ENCODE assay signal across 1 cellular context in the genomic region with DNA sequence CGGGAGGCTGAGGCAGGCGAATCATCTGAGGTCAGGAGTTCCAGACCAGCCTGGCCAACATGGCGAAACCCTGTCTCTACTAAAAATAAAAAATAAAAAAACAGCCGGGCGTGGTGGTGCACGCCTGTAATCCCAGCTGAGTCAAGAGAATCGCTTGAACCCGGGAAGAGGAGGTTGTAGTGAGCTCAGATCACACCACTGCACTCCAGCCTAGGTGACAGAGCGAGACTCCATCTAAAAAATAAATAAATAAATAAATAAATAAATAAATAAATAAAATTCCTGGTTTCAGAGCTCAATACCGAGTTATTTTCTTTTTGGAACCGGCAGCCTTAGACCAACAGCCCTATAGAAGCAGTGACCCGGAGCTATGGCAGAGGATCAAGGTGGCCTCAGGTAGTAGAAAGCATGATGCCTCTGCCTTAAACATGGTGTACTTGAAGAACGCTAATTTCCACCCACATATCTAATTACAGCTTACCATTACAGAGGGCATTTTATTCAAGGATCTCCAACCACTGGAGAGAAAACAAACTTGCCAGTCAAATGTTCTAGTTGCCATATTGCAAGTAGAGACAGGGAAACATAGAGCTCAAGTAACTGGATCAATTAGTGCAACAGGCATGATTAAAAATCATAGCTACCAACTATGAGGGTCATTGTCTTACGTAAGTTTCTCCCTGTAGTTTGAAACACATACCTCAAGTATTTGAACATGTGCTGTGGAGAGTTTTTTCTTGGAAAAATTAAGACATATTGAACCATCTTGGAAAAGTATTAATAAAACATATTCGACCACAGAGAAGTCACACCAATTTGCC.
TF ChIP-seq lines count a peak whose summit lies in the region.

No MANE protein-coding gene starts in this region.

TF ChIP-seq in HCT116, 20 proteins besides CTCF, POLR2A, EP300 and RAD21 (continued from another document):
- TF ChIP-seq REST (IDR thresholded peaks at IDR 0.05; ENCODE audit: low read depth) (no peak), YY1 (IDR thresholded peaks at IDR 0.05; ENCODE audit: extremely low read depth, insufficient replicate concordance, low read depth, low read length) (no peak), ZBTB33 (IDR thresholded peaks at IDR 0.05; ENCODE audit: extremely low read depth, insufficient replicate concordance, low read length) (no peak), ZFX (IDR thresholded peaks at IDR 0.05) (no peak), SRF (IDR thresholded peaks at IDR 0.05; ENCODE audit: low read depth) (no peak), CBX3 (IDR thresholded peaks at IDR 0.05; ENCODE audit: low read depth) (no peak), EZH2 (IDR thresholded peaks at IDR 0.05) (no peak), EGR1 (IDR thresholded peaks at IDR 0.05; ENCODE audit: low read depth) (no peak), POLR2AphosphoS5 (IDR thresholded peaks at IDR 0.05; ENCODE audit: low read depth, low read length) (no peak), TCF7L2 (IDR thresholded peaks at IDR 0.05; ENCODE audit: borderline replicate concordance, extremely low read depth, insufficient read depth, insufficient read length) (no peak), CEBPB (IDR thresholded peaks at IDR 0.05; ENCODE audit: low read depth) (no peak), EZH2phosphoT487 (IDR thresholded peaks at IDR 0.05; ENCODE audit: borderline replicate concordance) (no peak), ATF3 (IDR thresholded peaks at IDR 0.05) (no peak), SP1 (IDR thresholded peaks at IDR 0.05; ENCODE audit: low read depth) (no peak), FOSL1 (IDR thresholded peaks at IDR 0.05; ENCODE audit: low read depth) (no peak), SIN3A (IDR thresholded peaks at IDR 0.05; ENCODE audit: low read depth) (no peak), ELF1 (IDR thresholded peaks at IDR 0.05; ENCODE audit: borderline replicate concordance, low read depth) (no peak)
- TF ChIP-seq, protein P1, sequence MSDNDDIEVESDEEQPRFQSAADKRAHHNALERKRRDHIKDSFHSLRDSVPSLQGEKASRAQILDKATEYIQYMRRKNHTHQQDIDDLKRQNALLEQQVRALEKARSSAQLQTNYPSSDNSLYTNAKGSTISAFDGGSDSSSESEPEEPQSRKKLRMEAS (IDR thresholded peaks at IDR 0.05): no peak
TF ChIP-seq in HCT116: peak in this region for 0.
